Comparison of ENCODE assay signal across 8 cellular contexts in genomic region chr4:113547487-113548042, GRCh38.
DNase-seq lines count a peak whose midpoint lies in the region; ATAC-seq, FAIRE-seq and TF ChIP-seq lines count a peak whose summit lies in the region.

No MANE protein-coding gene starts in this region.

- CTCF ChIA-PET in BJ (lab: Yijun Ruan, JAX) = interaction anchor here (0.5 to 3.2 kb wide), 25 partner anchors 9 to 961 kb away, joined by 3 to 17 read pairs (median 4); no protein-coding TSS in a partner anchor

- peak; percentile 97 for ATAC-seq in HG03354 (IDR thresholded peaks at IDR 0.05; ENCODE audit: poor library complexity, severe bottlenecking, unreplicated experiment)

- peak; percentile 84 for DNase-seq in BJ (ENCODE audit: low read depth)
- DNase-seq in GM19239 (ENCODE audit: insufficient read length, low spot score) = peak; percentile 43
- peak; percentile 89 for DNase-seq in NCI-H460 (ENCODE audit: extremely low read depth, low read depth)
- peak; percentile 67 to 81 (median 80) for DNase-seq in activated CD4-positive, CD25-positive, alpha-beta regulatory T cell (lab: John Stamatoyannopoulos, UW)
- peak; percentile 85 for DNase-seq in central memory CD4-positive, alpha-beta T cell
- peak; percentile 85 for DNase-seq in kidney epithelial cell (ENCODE audit: low read depth)
- peak; percentile 75 to 87 for DNase-seq in stimulated activated CD4-positive, alpha-beta T cell treated with anti-CD3 and anti-CD28 coated beads, Interleukin-1b, Interleukin-23, amount 100 ng/mL, for 4 hours (ENCODE audit: low read depth in 2 of 2)

- peak; percentile 95 for TF ChIP-seq CTCF in BJ (IDR thresholded peaks at IDR 0.05; ENCODE audit: insufficient read depth, low read depth, low read length)
- peak; percentile 88 for TF ChIP-seq CTCF in kidney epithelial cell (IDR thresholded peaks at IDR 0.05; ENCODE audit: insufficient read depth, low read length, poor library complexity, severe bottlenecking)

- peak; percentile 100 for FAIRE-seq in GM19239 (lab: Jason Lieb, UNC)

- no peak overlapping the region for H3K4me3 ChIP-seq in BJ (ENCODE audit: low read depth, low read length)
- no peak overlapping the region for H3K4me3 ChIP-seq in kidney epithelial cell (ENCODE audit: low read depth, low read length)

- H3K36me3 ChIP-seq in BJ (ENCODE audit: control insufficient read depth, insufficient read depth, low read length) = no peaks in the 10 kb centered on the region
- no peaks in the 10 kb centered on the region for H3K36me3 ChIP-seq in kidney epithelial cell (ENCODE audit: control insufficient read depth, insufficient read depth, low read length)

- POLR2A ChIA-PET in BJ (lab: Charles Lee) = interaction anchor here (0.5 kb wide), 1 partner anchor 372 kb away, joined by 4 read pairs; no protein-coding TSS in a partner anchor

- no peaks in the 10 kb centered on the region for H3K27me3 ChIP-seq in BJ (ENCODE audit: control insufficient read depth, insufficient read depth, low read length)
- no peaks in the 10 kb centered on the region for H3K27me3 ChIP-seq in kidney epithelial cell (ENCODE audit: control insufficient read depth, insufficient read depth, low read length)
